22 cellular contexts compared by ENCODE assay signal in genomic region chr20:46210672-46211330, GRCh38.
A peak's percentile ranks its signal among the peaks of the same experiment; 100 is the strongest.
DNase-seq lines count a peak whose midpoint lies in the region; ATAC-seq, FAIRE-seq and TF ChIP-seq lines count a peak whose summit lies in the region.
"Had no signal": no experiment of that assay in that cellular context is flagged by ENCODE, and none has a peak within 500 bp of the region (broad histone marks: within the 10 kb centered on the region; RNA-seq: fewer than 3 reads in every experiment).

No MANE protein-coding gene starts in this region.

- H2BK15ac ChIP-seq in H1 (ENCODE audit: low read length), result no peak overlapping the region

- H3K27me3 Mint-ChIP-seq in GM23338 (ENCODE audit: insufficient read depth, low read depth, poor library complexity), result peaks cover 12% of the 10 kb centered on the region

- H3K14ac ChIP-seq in H1 (ENCODE audit: insufficient read length), result no peak overlapping the region

- H3K9me3 ChIP-seq in H1 (ENCODE audit: insufficient read depth in 2 of 2, low read depth in 1 of 2, low read length in 1 of 2) (no peaks in the 10 kb centered on the region), small intestine (ENCODE audit: control insufficient read depth, low read depth) (no peaks in the 10 kb centered on the region)
- H3K9me3 ChIP-seq: A549, SJSA1 had no signal

- H2AK5ac ChIP-seq in H1 (ENCODE audit: low read depth, low read length), result no peak overlapping the region

- no peak overlapping the region for H3K4ac ChIP-seq in H1 (replicated peaks; ENCODE audit: insufficient read length, low read depth, low read length)

- no peak for TF ChIP-seq EP300 in H1 (IDR thresholded peaks at IDR 0.05; ENCODE audit: borderline replicate concordance in 1 of 2, low read depth in 2 of 2, low read length in 2 of 2)

- no peak overlapping the region for H3K56ac ChIP-seq in H1 (replicated peaks; ENCODE audit: insufficient read length, low read depth, low read length)

- no peaks in the 10 kb centered on the region for H3K9me3 Mint-ChIP-seq in GM23338
- H3K9me3 Mint-ChIP-seq: CD4-positive, alpha-beta memory T cell had no signal

- DNase-seq in GM23338 (ENCODE audit: low spot score) (no peak), NCI-H82 treated with DMSO at 0.1 percent for 48 hours (lab: John Stamatoyannopoulos, UW; ENCODE audit: unreplicated experiment) (peak; percentile 89), H1 (ENCODE audit: low read depth in 1 of 2, low spot score in 2 of 2) (no peak), urothelium cell line (ENCODE audit: low spot score) (no peak), EL (no peak), small intestine (no peak)
- DNase-seq: C1 segment of cervical spinal cord; CD4-positive, alpha-beta memory T cell; COR-L47; GF-D8; GOT3; KBM-7; MV-4-11; NCI-H1105; NCI-H2029 treated with DMSO at 0.1 percent for 48 hours; PC-3; Right ventricle myocardium superior had no signal

- no peaks in the 10 kb centered on the region for H3K27me3 ChIP-seq in GM23338 (ENCODE audit: insufficient read depth)
- H3K27me3 ChIP-seq in H1 (replicated peaks in 1 of 4; ENCODE audit: control insufficient read depth in 3 of 4, extremely low read depth in 1 of 4, insufficient read depth in 3 of 4, low read length in 3 of 4), result no peaks in the 10 kb centered on the region; a peak in 2 of 7 replicates
- peaks cover 0 to 2% of the 10 kb centered on the region in 2 donors for H3K27me3 ChIP-seq in small intestine (ENCODE audit: control insufficient read depth in 2 of 2, insufficient read depth in 2 of 2, low read length in 2 of 2)

- no peak for TF ChIP-seq RAD21 in H1 (IDR thresholded peaks at IDR 0.05 in 1 of 2, conservative IDR thresholded peaks at IDR 0.05 in 1 of 2; ENCODE audit: low read depth in 2 of 2, low read length in 2 of 2)

- H4K8ac ChIP-seq in H1 (ENCODE audit: extremely low read depth, insufficient read depth, low read length), result no peak overlapping the region

- H3K18ac ChIP-seq in H1 (ENCODE audit: extremely low read depth, low read length), result no peak overlapping the region

- peak overlapping the region; percentile 51 for H4K91ac ChIP-seq in H1 (replicated peaks; ENCODE audit: insufficient read length, low read length)

- no peaks in the 10 kb centered on the region for H3F3A ChIP-seq in GM23338 (replicated peaks; ENCODE audit: low read depth)

- POLR2A ChIA-PET in H1 (lab: Charles Lee; ENCODE audit: partially characterized antibody), result interaction anchor here (0.6 kb wide), 1 partner anchor 11 kb away, joined by 4 read pairs; no protein-coding TSS in a partner anchor

- no peaks in the 10 kb centered on the region for H3K23me2 ChIP-seq in H1 (ENCODE audit: low read depth, low read length)

- no peak overlapping the region for H3K27ac Mint-ChIP-seq in GM23338
- H3K27ac Mint-ChIP-seq: CD4-positive, alpha-beta memory T cell had no signal

- FAIRE-seq in H1 (lab: Jason Lieb, UNC) (no peak), urothelium cell line (lab: Jason Lieb, UNC) (peak; percentile 52), small intestine (lab: Jason Lieb, UNC) (no peak)
- FAIRE-seq: A549, GM12891 had no signal

- H2BK12ac ChIP-seq in H1 (ENCODE audit: low read depth, low read length), result peak overlapping the region; percentile 90; the same call in 1 of the 2 replicates

- H3K4me3 Mint-ChIP-seq in GM23338, result no peak overlapping the region
- H3K4me3 Mint-ChIP-seq: CD4-positive, alpha-beta memory T cell had no signal

- no peak overlapping the region for H3K27ac ChIP-seq in GM23338 (ENCODE audit: low read depth)
- no peak overlapping the region for H3K27ac ChIP-seq in H1 (ENCODE audit: low read depth, low read length)
- no peak overlapping the region for H3K27ac ChIP-seq in small intestine (ENCODE audit: low read depth in 1 of 2, low read length in 1 of 2)
- H3K27ac ChIP-seq: A549, SJSA1 had no signal

- H2BK5ac ChIP-seq in H1 (ENCODE audit: low read depth, low read length), result no peak overlapping the region

- no peaks in the 10 kb centered on the region for H3K9me2 ChIP-seq in GM23338 (ENCODE audit: insufficient read depth)

- peak overlapping the region; percentile 10; the same call in 1 of the 2 replicates for H2AFZ ChIP-seq in GM23338
- no peak overlapping the region for H2AFZ ChIP-seq in H1 (ENCODE audit: low read length)

- H2BK20ac ChIP-seq in H1 (ENCODE audit: low read length), result no peak overlapping the region

- H3K9ac ChIP-seq in H1 (replicated peaks in 1 of 4; ENCODE audit: extremely low read depth in 1 of 4, low read depth in 3 of 4, low read length in 3 of 4), result no peak overlapping the region

- WGBS in H1 (ENCODE audit: extremely low coverage in 1 of 2, insufficient coverage in 1 of 2, insufficient read length in 1 of 2, insufficient replicate concordance in 2 of 2, low coverage in 1 of 2, low lambda C conversion rate in 2 of 2, missing lambda C conversion rate in 1 of 2), 2 experiments, result 86% methylated on average over 18 of the region's 18 CpGs; no CpG with 5 or more reads in 1 of the 2 experiments
- WGBS in small intestine, 3 donors, result 48 to 64% (median 56%) methylated on average over 18 of the region's 18 CpGs

- no peaks in the 10 kb centered on the region for H3K79me1 ChIP-seq in H1 (ENCODE audit: low read depth, low read length)

- no peak overlapping the region for H2BK120ac ChIP-seq in H1 (replicated peaks; ENCODE audit: low read depth, low read length)

- H4K20me1 ChIP-seq in GM23338 (replicated peaks; ENCODE audit: insufficient read depth), result no peaks in the 10 kb centered on the region
- H4K20me1 ChIP-seq in H1 (replicated peaks in 1 of 2; ENCODE audit: control insufficient read depth in 1 of 2, insufficient read depth in 2 of 2, low read length in 2 of 2), result no peaks in the 10 kb centered on the region

- H3K4me3 ChIP-seq in GM23338 (no peak overlapping the region), H1 (ENCODE audit: extremely low read depth in 1 of 4, insufficient read depth in 2 of 4, low read depth in 3 of 4, low read length in 4 of 4) (no peak overlapping the region), small intestine (ENCODE audit: low read depth in 1 of 2, low read length in 2 of 2) (no peak overlapping the region)
- H3K4me3 ChIP-seq: A549, SJSA1 had no signal

- no peak overlapping the region for H4K5ac ChIP-seq in H1 (ENCODE audit: insufficient read length, low read depth, low read length)

- no peaks in the 10 kb centered on the region for H3K36me3 Mint-ChIP-seq in GM23338 (ENCODE audit: low read depth)
- H3K36me3 Mint-ChIP-seq: CD4-positive, alpha-beta memory T cell had no signal

- H3K4me1 Mint-ChIP-seq in GM23338, result peaks cover 7% of the 10 kb centered on the region

- no peaks in the 10 kb centered on the region for H3K4me1 ChIP-seq in GM23338 (ENCODE audit: insufficient read depth)
- H3K4me1 ChIP-seq in H1 (replicated peaks in 1 of 4; ENCODE audit: control insufficient read depth in 3 of 4, insufficient read depth in 4 of 4, low read length in 3 of 4), result peaks cover 0 to 9% (median 4%) of the 10 kb centered on the region in 4 experiments; a peak in 4 of 7 replicates
- peaks cover 0 to 2% of the 10 kb centered on the region in 2 donors for H3K4me1 ChIP-seq in small intestine (ENCODE audit: control insufficient read depth in 2 of 2, insufficient read depth in 1 of 2, low read depth in 1 of 2, low read length in 1 of 2)

- TF ChIP-seq CTCF in GM23338 (conservative IDR thresholded peaks at IDR 0.05; ENCODE audit: low read depth in 2 of 2) (no peak), H1 (IDR thresholded peaks at IDR 0.05; ENCODE audit: control extremely low read depth in 1 of 3, insufficient read depth in 1 of 3, low read depth in 1 of 3, low read length in 3 of 3) (no peak)

- H3K79me2 ChIP-seq in GM23338 (replicated peaks; ENCODE audit: insufficient read depth) (no peaks in the 10 kb centered on the region), H1 (ENCODE audit: control insufficient read depth in 1 of 2, insufficient read depth in 2 of 2, low read length in 2 of 2) (no peaks in the 10 kb centered on the region)

- peak; percentile 12; the same call in 1 of the 3 replicates for ATAC-seq in GM23338
- no peak for ATAC-seq in HG02763 (IDR thresholded peaks at IDR 0.05; ENCODE audit: unreplicated experiment)
- ATAC-seq: A549, HCT116, PC-3 had no signal

- TF ChIP-seq POLR2A in H1 (IDR thresholded peaks at IDR 0.05; ENCODE audit: control extremely low read depth in 1 of 2, low read depth in 2 of 2, low read length in 2 of 2), result no peak

- no peak overlapping the region for H3K23ac ChIP-seq in H1 (ENCODE audit: insufficient read length)

- H3K36me3 ChIP-seq in GM23338 (ENCODE audit: insufficient read depth) (no peaks in the 10 kb centered on the region), H1 (ENCODE audit: control insufficient read depth in 2 of 4, insufficient read depth in 4 of 4, low read length in 3 of 4) (no peaks in the 10 kb centered on the region), small intestine (ENCODE audit: control insufficient read depth in 2 of 2, insufficient read depth in 2 of 2, low read length in 2 of 2) (no peaks in the 10 kb centered on the region)
- H3K36me3 ChIP-seq: SJSA1 had no signal

- CTCF ChIA-PET in H1 (lab: Charles Lee; ENCODE audit: partially characterized antibody), result interaction anchor here (0.7 to 1.7 kb wide), 8 partner anchors 16 to 153 kb away, joined by 3 to 4 read pairs (median 3); no protein-coding TSS in a partner anchor

- H3K4me2 ChIP-seq in GM23338 (no peak overlapping the region), H1 (ENCODE audit: insufficient read depth in 1 of 2, low read depth in 2 of 2, low read length in 2 of 2) (no peak overlapping the region)
- H3K4me2 ChIP-seq: A549 had no signal

TF ChIP-seq in GM23338, 12 proteins besides CTCF, POLR2A, EP300 and RAD21 (continues in another document):
- TF ChIP-seq JUNB (IDR thresholded peaks at IDR 0.05; ENCODE audit: unreplicated experiment), result no peak
- no peak for TF ChIP-seq POLR2AphosphoS5 (IDR thresholded peaks at IDR 0.05; ENCODE audit: low read depth)

TF ChIP-seq in H1, 55 proteins besides CTCF, POLR2A, EP300 and RAD21:
- TF ChIP-seq CTBP2 (IDR thresholded peaks at IDR 0.05; ENCODE audit: borderline replicate concordance, insufficient read depth, insufficient read length, low read length), result no peak
- no peak for TF ChIP-seq ASH2L (IDR thresholded peaks at IDR 0.05; ENCODE audit: low read length)
- no peak for TF ChIP-seq JUND (IDR thresholded peaks at IDR 0.05; ENCODE audit: low read length)
- no peak for TF ChIP-seq NRF1 (IDR thresholded peaks at IDR 0.05; ENCODE audit: low read depth, low read length)
- no peak for TF ChIP-seq RFX5 (IDR thresholded peaks at IDR 0.05; ENCODE audit: borderline replicate concordance, low read depth, low read length)
- TF ChIP-seq BRCA1 (IDR thresholded peaks at IDR 0.05; ENCODE audit: low read depth, low read length), result no peak
- TF ChIP-seq TCF12 (IDR thresholded peaks at IDR 0.05; ENCODE audit: low read depth, low read length), result no peak
- TF ChIP-seq HDAC2 (IDR thresholded peaks at IDR 0.05; ENCODE audit: borderline replicate concordance in 1 of 2, low read depth in 2 of 2, low read length in 2 of 2), result no peak
- TF ChIP-seq SP2 (IDR thresholded peaks at IDR 0.05; ENCODE audit: low read length), result no peak
- TF ChIP-seq NANOG (IDR thresholded peaks at IDR 0.05; ENCODE audit: insufficient read depth, low read depth, low read length, poor library complexity, severe bottlenecking), result no peak
